Comparison of ENCODE assay signal across 22 cellular contexts in the genomic region with DNA sequence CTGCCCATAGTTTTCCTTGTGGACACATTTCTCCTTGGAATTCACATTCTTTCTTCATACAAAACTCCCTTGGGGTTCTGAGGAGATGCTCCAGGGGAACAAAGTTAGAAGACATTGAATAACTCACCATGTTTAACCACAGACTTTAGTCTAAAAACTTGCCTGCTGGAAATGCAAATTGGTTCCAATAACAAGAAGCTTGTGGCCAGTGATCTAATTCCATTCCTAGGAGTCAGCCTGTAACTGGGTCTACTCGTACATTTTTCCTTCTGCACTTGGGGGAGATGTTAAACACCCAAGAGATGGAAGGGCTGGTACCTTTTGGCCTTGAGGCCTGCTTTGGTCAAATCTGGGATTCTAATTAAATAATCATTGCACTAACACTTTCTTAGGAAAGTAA.
DNase-seq lines count a peak whose midpoint lies in the region; ATAC-seq and TF ChIP-seq lines count a peak whose summit lies in the region.
"Had no signal": no experiment of that assay in that cellular context is flagged by ENCODE, and none has a peak within 500 bp of the region (broad histone marks: within the 10 kb centered on the region; RNA-seq: fewer than 3 reads in every experiment).

No MANE protein-coding gene starts in this region.

- H3K4me1 Mint-ChIP-seq in activated T-helper 17 cell treated with anti-CD3 and anti-CD28 coated beads, Interleukin-2, amount 50 U/mL, for 72 hours: peaks cover 20% of the 10 kb centered on the region
- H3K4me1 Mint-ChIP-seq in endothelial cell (ENCODE audit: unreplicated experiment): no peaks in the 10 kb centered on the region

- H3K27me3 Mint-ChIP-seq in activated T-helper 17 cell treated with anti-CD3 and anti-CD28 coated beads, Interleukin-2, amount 50 U/mL, for 72 hours: no peaks in the 10 kb centered on the region
- no peaks in the 10 kb centered on the region for H3K27me3 Mint-ChIP-seq in endothelial cell (ENCODE audit: unreplicated experiment)

- H3K27ac Mint-ChIP-seq in activated T-helper 17 cell treated with anti-CD3 and anti-CD28 coated beads, Interleukin-2, amount 50 U/mL, for 72 hours: peak overlapping the region; percentile 81
- H3K27ac Mint-ChIP-seq in endothelial cell (ENCODE audit: unreplicated experiment): no peak overlapping the region
- H3K27ac Mint-ChIP-seq: stimulated activated effector memory CD8-positive, alpha-beta T cell treated with anti-CD3 and anti-CD28 coated beads, Interleukin-12 subunit alpha, Interleukin-12 subunit beta, amount 100 ng/mL, for 72 hours had no signal

- H3K9me2 ChIP-seq in hepatocyte (replicated peaks; ENCODE audit: insufficient read depth): no peaks in the 10 kb centered on the region

- H3K9me3 Mint-ChIP-seq in activated T-helper 17 cell treated with anti-CD3 and anti-CD28 coated beads, Interleukin-2, amount 50 U/mL, for 72 hours: peaks cover 4% of the 10 kb centered on the region
- no peaks in the 10 kb centered on the region for H3K9me3 Mint-ChIP-seq in endothelial cell (ENCODE audit: unreplicated experiment)

- H3K4me3 ChIP-seq in fibroblast of lung (replicated peaks in 1 of 4; ENCODE audit: control extremely low read depth in 1 of 4, insufficient read depth in 1 of 4, low read depth in 3 of 4, low read length in 4 of 4) (no peak overlapping the region), hepatocyte (no peak overlapping the region)
- H3K4me3 ChIP-seq: adrenal gland had no signal

- H3K4me3 Mint-ChIP-seq in activated T-helper 17 cell treated with anti-CD3 and anti-CD28 coated beads, Interleukin-2, amount 50 U/mL, for 72 hours: peak overlapping the region; percentile 38
- H3K4me3 Mint-ChIP-seq in endothelial cell (ENCODE audit: unreplicated experiment): no peak overlapping the region
- H3K4me3 Mint-ChIP-seq: stimulated activated effector memory CD8-positive, alpha-beta T cell treated with anti-CD3 and anti-CD28 coated beads, Interleukin-12 subunit alpha, Interleukin-12 subunit beta, amount 100 ng/mL, for 72 hours had no signal

- H2AFZ ChIP-seq in fibroblast of lung (ENCODE audit: low read length) (no peak overlapping the region), hepatocyte (no peak overlapping the region)

- H4K20me1 ChIP-seq in fibroblast of lung (ENCODE audit: control insufficient read depth, extremely low read depth, insufficient read depth, low read length) (no peaks in the 10 kb centered on the region), hepatocyte (ENCODE audit: insufficient read depth, poor library complexity, severe bottlenecking) (no peaks in the 10 kb centered on the region)

- H3K4me1 ChIP-seq in fibroblast of lung (ENCODE audit: control insufficient read depth, extremely low read depth, insufficient read depth, low read length) (no peaks in the 10 kb centered on the region), hepatocyte (ENCODE audit: insufficient read depth) (no peaks in the 10 kb centered on the region)
- H3K4me1 ChIP-seq: adrenal gland had no signal

- TF ChIP-seq CTCF in fibroblast of lung (conservative IDR thresholded peaks at IDR 0.05 in 1 of 2, IDR thresholded peaks at IDR 0.05 in 1 of 2; ENCODE audit: low read depth in 1 of 2, low read length in 2 of 2) (no peak), endothelial cell (IDR thresholded peaks at IDR 0.05; ENCODE audit: unreplicated experiment) (no peak), hepatocyte (IDR thresholded peaks at IDR 0.05; ENCODE audit: poor library complexity) (no peak)

- ATAC-seq in activated T-helper 17 cell treated with anti-CD3 and anti-CD28 coated beads, Interleukin-2, amount 50 U/mL, for 72 hours (replicated peaks): peak; percentile 79
- ATAC-seq: left lobe of liver, right cardiac atrium had no signal

- H3K79me2 ChIP-seq in fibroblast of lung (ENCODE audit: control insufficient read depth, insufficient read depth, low read length) (no peaks in the 10 kb centered on the region), hepatocyte (no peaks in the 10 kb centered on the region)

- no peaks in the 10 kb centered on the region for H3K36me3 Mint-ChIP-seq in activated T-helper 17 cell treated with anti-CD3 and anti-CD28 coated beads, Interleukin-2, amount 50 U/mL, for 72 hours (ENCODE audit: low read depth)
- no peaks in the 10 kb centered on the region for H3K36me3 Mint-ChIP-seq in endothelial cell (ENCODE audit: low read depth, unreplicated experiment)
- H3K36me3 Mint-ChIP-seq: stimulated activated effector memory CD8-positive, alpha-beta T cell treated with anti-CD3 and anti-CD28 coated beads, Interleukin-12 subunit alpha, Interleukin-12 subunit beta, amount 100 ng/mL, for 72 hours had no signal

- no peak overlapping the region for H3K4me2 ChIP-seq in fibroblast of lung (ENCODE audit: extremely low read depth, insufficient read depth, low read length)
- H3K4me2 ChIP-seq in hepatocyte: no peak overlapping the region

- no peak overlapping the region for H3K27ac ChIP-seq in fibroblast of lung (ENCODE audit: insufficient read depth, low read length)
- no peak overlapping the region for H3K27ac ChIP-seq in hepatocyte
- H3K27ac ChIP-seq: adrenal gland had no signal

- H3K27me3 ChIP-seq in fibroblast of lung (ENCODE audit: control insufficient read depth, insufficient read depth, low read length) (peaks cover 5% of the 10 kb centered on the region), hepatocyte (no peaks in the 10 kb centered on the region)
- H3K27me3 ChIP-seq: adrenal gland had no signal

- 73% methylated on average over 1 of the region's 1 CpG for WGBS in hepatocyte (ENCODE audit: low lambda C conversion rate, missing lambda C conversion rate)

- H3K36me3 ChIP-seq in fibroblast of lung (ENCODE audit: control insufficient read depth, insufficient read depth, low read length) (no peaks in the 10 kb centered on the region), hepatocyte (replicated peaks; ENCODE audit: insufficient read depth, low read depth) (no peaks in the 10 kb centered on the region)
- H3K36me3 ChIP-seq: adrenal gland had no signal

- DNase-seq in ELR (ENCODE audit: low read depth) (peak; percentile 48), fibroblast of lung (ENCODE audit: low read depth in 2 of 2) (peak; percentile 21 to 85), myocyte (ENCODE audit: low read depth) (peak; percentile 37), endothelial cell (ENCODE audit: low spot score) (no peak), LoVo (ENCODE audit: low spot score) (no peak), hepatocyte (ENCODE audit: low spot score) (no peak)
- DNase-seq in stimulated activated naive CD4-positive, alpha-beta T cell treated with Interleukin-2 at 50 U/mL for 16 hours (lab: John Stamatoyannopoulos, UW): no peak
- DNase-seq: activated CD4-positive, alpha-beta T cell treated with anti-CD3 and anti-CD28 coated beads for 4 hours; activated effector memory CD4-positive, alpha-beta T cell treated with Interleukin-2 at 50 U/mL for 16 hours; adrenal gland; cerebellar nuclear complex; DMS79; effector memory CD4-positive, alpha-beta T cell; Karpas-422; NCI-H1105 treated with DMSO at 0.1 percent for 48 hours; NCI-H526; right cardiac atrium; SHP77; stimulated activated CD4-positive, alpha-beta T cell treated with anti-CD3 and anti-CD28 coated beads, Interleukin-15, amount 100 ng/mL, for 24 hours had no signal

- H3K9ac ChIP-seq in fibroblast of lung (ENCODE audit: insufficient read depth, low read length): no peak overlapping the region

- H3K9me3 ChIP-seq in fibroblast of lung (ENCODE audit: control insufficient read depth, insufficient read depth, low read depth, low read length) (no peaks in the 10 kb centered on the region), hepatocyte (ENCODE audit: low read depth) (no peaks in the 10 kb centered on the region)
- H3K9me3 ChIP-seq: adrenal gland had no signal

Comparison
In these comparisons a context has a peak if more than half of its experiments do, and no peak if none do; other contexts are left out.
1. DNase-seq: peak in ELR (single experiment), fibroblast of lung (2 of 2) and myocyte (single experiment); none in endothelial cell (single experiment), LoVo (single experiment), hepatocyte (single experiment) and stimulated activated naive CD4-positive, alpha-beta T cell treated with Interleukin-2 at 50 U/mL for 16 hours (single experiment).